Comparison of ENCODE assay signal across 14 cellular contexts in genomic region chr6:30841644-30842504, GRCh38. TPM values are rescaled to one million over a fixed set of nuclear protein-coding genes. Genes with fewer than 3 reads are reported as not detected.
DNase-seq lines count a peak whose midpoint lies in the region; TF ChIP-seq lines count a peak whose summit lies in the region.
"Had no signal": no experiment of that assay in that cellular context is flagged by ENCODE, and none has a peak within 500 bp of the region (broad histone marks: within the 10 kb centered on the region; RNA-seq: fewer than 3 reads in every experiment).

No MANE protein-coding gene starts in this region.

- no peak overlapping the region for H2AFZ ChIP-seq in smooth muscle cell (ENCODE audit: low read depth)

- no peaks in the 10 kb centered on the region for H3K36me3 Mint-ChIP-seq in activated T-helper 1 cell treated with anti-CD3 and anti-CD28 coated beads, Interleukin-12 subunit alpha, Interleukin-12 subunit beta, Interleukin-2, Interleukin-4 antibody, amounts not matched to agents 30 ng/mL and 10 ng/mL and 1 ng/mL, durations not matched to agents 14 hours and 24 hours and 36 hours (ENCODE audit: low read depth)
- H3K36me3 Mint-ChIP-seq in activated T-cell treated with anti-CD3 and anti-CD28 coated beads, Interleukin-2, amount 50 U/mL, for 24 hours (ENCODE audit: low read depth) = no peaks in the 10 kb centered on the region
- H3K36me3 Mint-ChIP-seq: brain, memory B cell had no signal

- H3K27me3 Mint-ChIP-seq in activated T-helper 1 cell treated with anti-CD3 and anti-CD28 coated beads, Interleukin-12 subunit alpha, Interleukin-12 subunit beta, Interleukin-2, Interleukin-4 antibody, amounts not matched to agents 30 ng/mL and 10 ng/mL and 1 ng/mL, durations not matched to agents 14 hours and 24 hours and 36 hours (ENCODE audit: insufficient read depth) = no peaks in the 10 kb centered on the region
- no peaks in the 10 kb centered on the region for H3K27me3 Mint-ChIP-seq in activated T-cell treated with anti-CD3 and anti-CD28 coated beads, Interleukin-2, amount 50 U/mL, for 24 hours
- H3K27me3 Mint-ChIP-seq: stimulated activated naive CD8-positive, alpha-beta T cell treated with anti-CD3 and anti-CD28 coated beads, Interleukin-15, amount 100 ng/mL, for 72 hours had no signal

- whole genome bisulfite sequencing in smooth muscle cell (ENCODE audit: low lambda C conversion rate) = 53% methylated on average over 6 of the region's 6 CpGs

- H3K4me1 ChIP-seq in smooth muscle cell (ENCODE audit: low read depth) = peaks cover 14% of the 10 kb centered on the region

- H3K79me2 ChIP-seq in smooth muscle cell (ENCODE audit: low read depth) = no peaks in the 10 kb centered on the region

- no peaks in the 10 kb centered on the region for H3K27me3 ChIP-seq in smooth muscle cell (ENCODE audit: low read depth)

- TF ChIP-seq CTCF in smooth muscle cell (IDR thresholded peaks at IDR 0.05; ENCODE audit: borderline replicate concordance, insufficient read depth, poor library complexity, severe bottlenecking) = no peak

- no peak overlapping the region for H3K4me3 ChIP-seq in smooth muscle cell

- intact Hi-C loops in activated T-helper 1 cell treated with anti-CD3 and anti-CD28 coated beads, Interleukin-12 subunit alpha, Interleukin-12 subunit beta, Interleukin-2, Interleukin-4 antibody, amounts not matched to agents 30 ng/mL and 10 ng/mL and 1 ng/mL, durations not matched to agents 14 hours and 24 hours and 36 hours (cut with micrococcal nuclease) = no loop called here

- no peaks in the 10 kb centered on the region for H3K9me3 Mint-ChIP-seq in activated T-helper 1 cell treated with anti-CD3 and anti-CD28 coated beads, Interleukin-12 subunit alpha, Interleukin-12 subunit beta, Interleukin-2, Interleukin-4 antibody, amounts not matched to agents 30 ng/mL and 10 ng/mL and 1 ng/mL, durations not matched to agents 14 hours and 24 hours and 36 hours
- H3K9me3 Mint-ChIP-seq in activated T-cell treated with anti-CD3 and anti-CD28 coated beads, Interleukin-2, amount 50 U/mL, for 24 hours = no peaks in the 10 kb centered on the region
- H3K9me3 Mint-ChIP-seq: brain; memory B cell; stimulated activated naive CD8-positive, alpha-beta T cell treated with anti-CD3 and anti-CD28 coated beads, Interleukin-15, amount 100 ng/mL, for 72 hours had no signal

- H3K9me3 ChIP-seq in smooth muscle cell (replicated peaks; ENCODE audit: low read depth) = no peaks in the 10 kb centered on the region

- H4K20me1 ChIP-seq in smooth muscle cell (ENCODE audit: low read depth) = no peaks in the 10 kb centered on the region

- no peaks in the 10 kb centered on the region for H3F3A ChIP-seq in smooth muscle cell (ENCODE audit: low read depth)

- H3K27ac Mint-ChIP-seq in activated T-helper 1 cell treated with anti-CD3 and anti-CD28 coated beads, Interleukin-12 subunit alpha, Interleukin-12 subunit beta, Interleukin-2, Interleukin-4 antibody, amounts not matched to agents 30 ng/mL and 10 ng/mL and 1 ng/mL, durations not matched to agents 14 hours and 24 hours and 36 hours = peak overlapping the region; percentile 75
- no peak overlapping the region for H3K27ac Mint-ChIP-seq in activated T-cell treated with anti-CD3 and anti-CD28 coated beads, Interleukin-2, amount 50 U/mL, for 24 hours
- H3K27ac Mint-ChIP-seq: memory B cell had no signal

- H3K4me2 ChIP-seq in smooth muscle cell = peak overlapping the region; percentile 6

- H3K27ac ChIP-seq in smooth muscle cell (ENCODE audit: low read depth) = no peak overlapping the region

- DNase-seq in HCEC 1CT (peak; percentile 38), glomerular visceral epithelial cell (ENCODE audit: extremely low spot score) (peak; percentile 43), smooth muscle cell (lab: John Stamatoyannopoulos, UW; ENCODE audit: unreplicated experiment) (no peak), NCI-H345 (lab: John Stamatoyannopoulos, UW) (no peak), GOT3 (lab: John Stamatoyannopoulos, UW) (no peak)
- no peak for DNase-seq in activated T-helper 1 cell treated with anti-CD3 and anti-CD28 coated beads, Interleukin-12 subunit alpha, Interleukin-12 subunit beta, Interleukin-2, Interleukin-4 antibody, amounts not matched to agents 30 ng/mL and 10 ng/mL and 1 ng/mL, durations not matched to agents 14 hours and 24 hours and 36 hours (ENCODE audit: low spot score)
- DNase-seq in activated effector memory CD4-positive, alpha-beta T cell treated with Interleukin-2 at 50 U/mL for 16 hours = no peak
- DNase-seq in activated T-cell treated with anti-CD3 and anti-CD28 coated beads, Interleukin-2, amount 50 U/mL, for 24 hours = no peak
- DNase-seq: activated effector memory CD4-positive, alpha-beta T cell treated with anti-CD3 and anti-CD28 coated beads, Interleukin-2, amount 50 U/mL, for 16 hours; Kasumi-1; NCI-H146; stimulated activated naive CD8-positive, alpha-beta T cell treated with anti-CD3 and anti-CD28 coated beads, Interleukin-15, amount 100 ng/mL, for 72 hours had no signal

- no peak overlapping the region for H3K9ac ChIP-seq in smooth muscle cell (ENCODE audit: low read depth)

- H3K4me3 Mint-ChIP-seq in activated T-helper 1 cell treated with anti-CD3 and anti-CD28 coated beads, Interleukin-12 subunit alpha, Interleukin-12 subunit beta, Interleukin-2, Interleukin-4 antibody, amounts not matched to agents 30 ng/mL and 10 ng/mL and 1 ng/mL, durations not matched to agents 14 hours and 24 hours and 36 hours = no peak overlapping the region
- no peak overlapping the region for H3K4me3 Mint-ChIP-seq in activated T-cell treated with anti-CD3 and anti-CD28 coated beads, Interleukin-2, amount 50 U/mL, for 24 hours
- H3K4me3 Mint-ChIP-seq: brain; memory B cell; stimulated activated naive CD8-positive, alpha-beta T cell treated with anti-CD3 and anti-CD28 coated beads, Interleukin-15, amount 100 ng/mL, for 72 hours had no signal

- peaks cover 24% of the 10 kb centered on the region for H3K4me1 Mint-ChIP-seq in activated T-helper 1 cell treated with anti-CD3 and anti-CD28 coated beads, Interleukin-12 subunit alpha, Interleukin-12 subunit beta, Interleukin-2, Interleukin-4 antibody, amounts not matched to agents 30 ng/mL and 10 ng/mL and 1 ng/mL, durations not matched to agents 14 hours and 24 hours and 36 hours (ENCODE audit: low read depth)
- H3K4me1 Mint-ChIP-seq in activated T-cell treated with anti-CD3 and anti-CD28 coated beads, Interleukin-2, amount 50 U/mL, for 24 hours (ENCODE audit: low read depth) = peaks cover 18% of the 10 kb centered on the region

- no peaks in the 10 kb centered on the region for H3K36me3 ChIP-seq in smooth muscle cell (ENCODE audit: low read depth)

RNA-seq across cellular contexts. Expression of gene DDR1, which starts 42.4 kb away (rescaled TPM):
- total RNA-seq in activated T-helper 1 cell treated with anti-CD3 and anti-CD28 coated beads, Interleukin-12 subunit alpha, Interleukin-12 subunit beta, Interleukin-2, Interleukin-4 antibody, amounts not matched to agents 30 ng/mL and 10 ng/mL and 1 ng/mL, durations not matched to agents 14 hours and 24 hours and 36 hours = 21.4 and 24.8 TPM in 2 replicates
- 30.7 and 82.6 TPM in 2 replicates for total RNA-seq in smooth muscle cell
- 23.8 and 77.3 TPM in 2 replicates for polyA plus RNA-seq in smooth muscle cell

Comparison
In these comparisons a context has a peak if more than half of its experiments do, and no peak if none do; other contexts are left out.
1. DNase-seq: peak in HCEC 1CT (single experiment) and glomerular visceral epithelial cell (single experiment); none in activated T-helper 1 cell treated with anti-CD3 and anti-CD28 coated beads, Interleukin-12 subunit alpha, Interleukin-12 subunit beta, Interleukin-2, Interleukin-4 antibody, amounts not matched to agents 30 ng/mL and 10 ng/mL and 1 ng/mL, durations not matched to agents 14 hours and 24 hours and 36 hours (single experiment), smooth muscle cell (single experiment), activated effector memory CD4-positive, alpha-beta T cell treated with Interleukin-2 at 50 U/mL for 16 hours (single experiment), NCI-H345 (single experiment), GOT3 (single experiment) and activated T-cell treated with anti-CD3 and anti-CD28 coated beads, Interleukin-2, amount 50 U/mL, for 24 hours (single experiment).